22 cellular contexts compared by ENCODE assay signal in the genomic region with DNA sequence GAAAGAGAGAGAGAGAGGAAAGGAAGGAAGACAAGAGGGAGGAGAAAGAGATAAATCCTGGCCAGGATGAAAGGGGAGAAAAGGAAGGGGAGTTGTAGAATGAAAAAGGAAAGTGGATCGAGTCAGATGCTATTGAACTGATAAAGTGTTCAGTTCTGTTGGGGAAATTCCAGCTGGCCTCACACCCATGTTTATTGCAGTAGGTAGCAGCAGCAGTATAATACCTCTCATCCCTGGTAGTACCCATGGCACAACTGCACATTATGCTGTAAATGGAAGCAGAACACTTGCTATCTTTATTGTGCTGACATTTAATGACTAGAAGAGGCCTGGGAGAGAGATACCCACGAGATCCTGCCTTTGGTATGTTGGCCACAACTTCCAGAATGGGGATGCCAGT.
"Had no signal": no experiment of that assay in that cellular context is flagged by ENCODE, and none has a peak within 500 bp of the region (broad histone marks: within the 10 kb centered on the region; RNA-seq: fewer than 3 reads in every experiment).

No MANE protein-coding gene starts in this region.

- H3K9me3 ChIP-seq: left lung, ovary, sigmoid colon had no signal

- DNase-seq: activated CD4-positive, alpha-beta memory T cell treated with anti-CD3 and anti-CD28 coated beads, Interleukin-2, amount 10 ng/mL, durations not matched to agents 7 days and 5 days; activated CD4-positive, alpha-beta T cell treated with anti-CD3 and anti-CD28 coated beads for 48 hours; activated CD4-positive, CD25-positive, alpha-beta regulatory T cell; activated naive CD4-positive, alpha-beta T cell treated with Interleukin-2 at 50 U/mL for 16 hours; activated naive CD8-positive, alpha-beta T cell treated with anti-CD3 and anti-CD28 coated beads, Interleukin-2, amount 10 ng/mL, durations not matched to agents 7 days and 5 days; activated T-cell treated with anti-CD3 and anti-CD28 coated beads, Interleukin-2, amount 50 U/mL, for 1 hour; amygdala; caudate nucleus; endodermal cell; foreskin keratinocyte; glutamatergic neuron; left lung; naive B cell; ovary; sigmoid colon; stimulated activated CD8-positive, alpha-beta memory T cell treated with anti-CD3 and anti-CD28 coated beads, Interleukin-4, amount 100 ng/mL, for 48 hours; stimulated activated naive CD4-positive, alpha-beta T cell; T-cell; T-helper 9 cell had no signal

- H3K4me3 ChIP-seq: left lung, neural progenitor cell, ovary, sigmoid colon had no signal

- H3K36me3 ChIP-seq: left lung, neural progenitor cell, ovary, sigmoid colon had no signal

- H2AFZ ChIP-seq: neural progenitor cell had no signal

- H3K9ac ChIP-seq: neural progenitor cell had no signal

- H3K27me3 ChIP-seq: foreskin keratinocyte, left lung, neural progenitor cell, ovary, sigmoid colon had no signal

- H3K4me2 ChIP-seq: neural progenitor cell had no signal

- H3K27ac ChIP-seq: epithelial cell of prostate, foreskin keratinocyte, left lung, neural progenitor cell, ovary, sigmoid colon had no signal

- ATAC-seq: activated T-helper 17 cell treated with anti-CD3 and anti-CD28 coated beads, Interleukin-2, amount 50 U/mL, for 72 hours; foreskin keratinocyte; left lung; T-cell had no signal

- H3K4me1 ChIP-seq: left lung, neural progenitor cell, sigmoid colon had no signal
